ENCODE assay signal across 31 cellular contexts in the genomic region with DNA sequence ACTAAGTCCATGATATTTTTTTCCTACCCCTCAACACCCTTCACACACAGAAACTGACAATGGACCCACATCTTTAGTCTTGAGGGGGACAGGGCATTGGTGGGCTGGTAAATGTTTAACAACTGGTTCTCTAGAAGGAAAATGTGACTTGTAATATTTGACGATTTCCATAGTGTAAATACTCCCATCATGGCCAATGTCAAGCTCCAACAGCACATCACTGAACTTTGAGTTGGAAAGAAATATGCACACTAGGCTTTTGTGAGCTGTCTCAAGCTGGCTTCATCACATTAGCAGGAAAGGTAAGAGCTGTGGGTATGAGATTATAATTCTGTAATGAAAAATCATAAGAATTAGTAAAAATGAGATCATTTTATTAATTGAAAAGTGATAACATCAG.
A peak's percentile ranks its signal among the peaks of the same experiment; 100 is the strongest.
DNase-seq lines count a peak whose midpoint lies in the region; ATAC-seq, FAIRE-seq and TF ChIP-seq lines count a peak whose summit lies in the region.
"Had no signal": no experiment of that assay in that cellular context is flagged by ENCODE, and none has a peak within 500 bp of the region (broad histone marks: within the 10 kb centered on the region; RNA-seq: fewer than 3 reads in every experiment).

No MANE protein-coding gene starts in this region.

- DNase-seq in HepG2 (ENCODE audit: low spot score) (peak; percentile 63), HUDEP-2 (lab: John Stamatoyannopoulos, UW; ENCODE audit: unreplicated experiment in 76 of 76) (no peak)
- DNase-seq: 8988T; ACHN; AML-193; BE2C; C1 segment of cervical spinal cord; Caco-2; Calu3; CD4-positive, alpha-beta memory T cell; CD4-positive, alpha-beta T cell; CD4-positive, CD25-positive, alpha-beta regulatory T cell; CD8-positive, alpha-beta memory T cell; CD8-positive, alpha-beta T cell; COR-L47; DMS 273 treated with DMSO at 0.1 percent for 48 hours; DMS153; DMS53; DMS79; DMS79 treated with DMSO at 0.1 percent for 48 hours; DND-41; EL had no signal

- H4K20me1 ChIP-seq in HepG2 (ENCODE audit: insufficient read depth, low read length): no peaks in the 10 kb centered on the region
- H4K20me1 ChIP-seq: BLaER1; BLaER1 treated with 17β-estradiol and CSF1 and Interleukin-3, amounts not matched to agents 10 nM and 100 nM had no signal

- BruUV-seq in HepG2 (replicated peaks; lab: Mats Ljungman, UMichigan): no TSS peak

- CTCF ChIA-PET in HepG2 (lab: Yijun Ruan, JAX; ENCODE audit: low intra/inter-chr PET ratio, low total read pairs): no interaction called here

- H3K36me3 ChIP-seq in HepG2 (replicated peaks in 1 of 2; ENCODE audit: control insufficient read depth in 1 of 2, insufficient read depth in 2 of 2, low read length in 2 of 2) (no peaks in the 10 kb centered on the region), liver (ENCODE audit: control insufficient read depth in 4 of 4, insufficient read depth in 3 of 4, low read depth in 1 of 4, low read length in 3 of 4) (no peaks in the 10 kb centered on the region)
- H3K36me3 ChIP-seq: BE2C; BLaER1; BLaER1 treated with 17β-estradiol and CSF1 and Interleukin-3, amounts not matched to agents 10 nM and 100 nM had no signal

- TF ChIP-seq RAD21 in HepG2 (CRISPR knock-in tag; IDR thresholded peaks at IDR 0.05): no peak
- TF ChIP-seq RAD21 in liver (IDR thresholded peaks at IDR 0.05): no peak

- H3K4me3 ChIP-seq in HepG2 (replicated peaks in 1 of 3; ENCODE audit: insufficient read depth in 1 of 3, low read depth in 2 of 3, low read length in 3 of 3): no peak overlapping the region
- no peak overlapping the region for H3K4me3 ChIP-seq in liver (ENCODE audit: low read depth in 1 of 3, low read length in 3 of 3)
- H3K4me3 ChIP-seq: A549; BLaER1; BLaER1 treated with 17β-estradiol and CSF1 and Interleukin-3, amounts not matched to agents 10 nM and 100 nM had no signal

- H3K27me3 ChIP-seq in HepG2 (ENCODE audit: control insufficient read depth in 1 of 2, insufficient read depth in 2 of 2, low read length in 2 of 2): no peaks in the 10 kb centered on the region
- no peaks in the 10 kb centered on the region for H3K27me3 ChIP-seq in liver (ENCODE audit: control insufficient read depth in 4 of 4, insufficient read depth in 4 of 4, low read length in 3 of 4)
- H3K27me3 ChIP-seq: BE2C; BLaER1; BLaER1 treated with 17β-estradiol and CSF1 and Interleukin-3, amounts not matched to agents 10 nM and 100 nM had no signal

- POLR2A ChIA-PET in HepG2 (lab: Yijun Ruan, JAX): no interaction called here

- peak overlapping the region; percentile 19 for H3K4me2 ChIP-seq in HepG2 (ENCODE audit: low read depth, low read length)
- H3K4me2 ChIP-seq: A549; BLaER1; BLaER1 treated with 17β-estradiol and CSF1 and Interleukin-3, amounts not matched to agents 10 nM and 100 nM had no signal

- intact Hi-C loops in HepG2 (cut with micrococcal nuclease; ENCODE audit: unreplicated experiment): no loop called here

- H2AFZ ChIP-seq in HepG2 (ENCODE audit: low read length): no peak overlapping the region

- no peaks in the 10 kb centered on the region for H3K9me3 ChIP-seq in HepG2 (ENCODE audit: low read length)
- no peaks in the 10 kb centered on the region for H3K9me3 ChIP-seq in liver (ENCODE audit: control insufficient read depth in 4 of 4, low read length in 3 of 4)
- H3K9me3 ChIP-seq: A549; BE2C; BLaER1; BLaER1 treated with 17β-estradiol and CSF1 and Interleukin-3, amounts not matched to agents 10 nM and 100 nM; Caco-2 had no signal

- no peak for TF ChIP-seq POLR2A in HepG2 (IDR thresholded peaks at IDR 0.05; ENCODE audit: insufficient read depth in 1 of 2, low read depth in 2 of 2, low read length in 2 of 2)

- 7% methylated on average over 1 of the region's 1 CpG for WGBS in HepG2 (ENCODE audit: low lambda C conversion rate)
- WGBS in liver: 32% methylated on average over 1 of the region's 1 CpG

- no peaks in the 10 kb centered on the region for H3K79me2 ChIP-seq in HepG2 (ENCODE audit: insufficient read depth, low read length)

- H3K9ac ChIP-seq in HepG2 (ENCODE audit: insufficient read depth, low read depth, low read length) (no peak overlapping the region), liver (ENCODE audit: low read depth in 1 of 2, low read length in 2 of 2) (no peak overlapping the region)
- H3K9ac ChIP-seq: BLaER1; BLaER1 treated with 17β-estradiol and CSF1 and Interleukin-3, amounts not matched to agents 10 nM and 100 nM had no signal

- ATAC-seq in HepG2 (peak; percentile 87), HG03342 (IDR thresholded peaks at IDR 0.05; ENCODE audit: unreplicated experiment) (no peak)
- ATAC-seq: A549; CD8-positive, alpha-beta T cell had no signal

- no peak overlapping the region for H3K27ac ChIP-seq in HepG2 (ENCODE audit: extremely low read length, insufficient read depth, low read length)
- no peak overlapping the region for H3K27ac ChIP-seq in liver (ENCODE audit: low read depth in 1 of 2, low read length in 2 of 2)
- H3K27ac ChIP-seq: 22Rv1; A549; BLaER1; BLaER1 treated with 17β-estradiol and CSF1 and Interleukin-3, amounts not matched to agents 10 nM and 100 nM; C4-2B had no signal

- in situ Hi-C loops in HepG2 (cut with HindIII; ENCODE audit: extremely low pct_ligation_motif_present, low pct_unique_long_range_greater_than_20kb): no loop called here

- no peak for TF ChIP-seq CTCF in HepG2 (CRISPR knock-in tag; IDR thresholded peaks at IDR 0.05)
- no peak for TF ChIP-seq CTCF in liver (IDR thresholded peaks at IDR 0.05; ENCODE audit: low read depth, low read length, missing input control)

- FAIRE-seq in HepG2 (lab: Jason Lieb, UNC): peak; percentile 85
- FAIRE-seq: A204.1, A549, D721Med had no signal

- TF ChIP-seq EP300 in HepG2 (IDR thresholded peaks at IDR 0.05; ENCODE audit: low read depth in 2 of 2, low read length in 2 of 2) (peak in 1 of 2 experiments; percentile 47; a peak in 1 of 4 replicates), HepG2 (CRISPR knock-in tag; IDR thresholded peaks at IDR 0.05; ENCODE audit: borderline replicate concordance) (no peak)

- H3K4me1 ChIP-seq in HepG2 (ENCODE audit: insufficient read depth, low read length) (peaks cover 50% of the 10 kb centered on the region), liver (ENCODE audit: control insufficient read depth in 4 of 4, insufficient read depth in 4 of 4, low read length in 3 of 4) (peaks cover 6 to 33% (median 26%) of the 10 kb centered on the region in 4 donors)
- H3K4me1 ChIP-seq: A549, BE2C, Caco-2 had no signal

TF ChIP-seq in HepG2, 621 proteins besides CTCF, POLR2A, EP300 and RAD21 (continues in another document):
- TF ChIP-seq, protein P1, sequence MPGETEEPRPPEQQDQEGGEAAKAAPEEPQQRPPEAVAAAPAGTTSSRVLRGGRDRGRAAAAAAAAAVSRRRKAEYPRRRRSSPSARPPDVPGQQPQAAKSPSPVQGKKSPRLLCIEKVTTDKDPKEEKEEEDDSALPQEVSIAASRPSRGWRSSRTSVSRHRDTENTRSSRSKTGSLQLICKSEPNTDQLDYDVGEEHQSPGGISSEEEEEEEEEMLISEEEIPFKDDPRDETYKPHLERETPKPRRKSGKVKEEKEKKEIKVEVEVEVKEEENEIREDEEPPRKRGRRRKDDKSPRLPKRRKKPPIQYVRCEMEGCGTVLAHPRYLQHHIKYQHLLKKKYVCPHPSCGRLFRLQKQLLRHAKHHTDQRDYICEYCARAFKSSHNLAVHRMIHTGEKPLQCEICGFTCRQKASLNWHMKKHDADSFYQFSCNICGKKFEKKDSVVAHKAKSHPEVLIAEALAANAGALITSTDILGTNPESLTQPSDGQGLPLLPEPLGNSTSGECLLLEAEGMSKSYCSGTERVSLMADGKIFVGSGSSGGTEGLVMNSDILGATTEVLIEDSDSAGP (CRISPR knock-in tag; IDR thresholded peaks at IDR 0.05; ENCODE audit: borderline replicate concordance): no peak
- TF ChIP-seq ZNF891 (CRISPR knock-in tag; IDR thresholded peaks at IDR 0.05) (no peak), NFIC (IDR thresholded peaks at IDR 0.05; ENCODE audit: low read length) (no peak), RAD51 (IDR thresholded peaks at IDR 0.05; ENCODE audit: borderline replicate concordance) (no peak), DR1 (CRISPR knock-in tag; IDR thresholded peaks at IDR 0.05) (no peak), KMT2B (CRISPR knock-in tag; IDR thresholded peaks at IDR 0.05) (no peak), ZNF543 (CRISPR knock-in tag; IDR thresholded peaks at IDR 0.05) (no peak), CCAR2 (optimal IDR thresholded peaks at IDR 0.05; ENCODE audit: low read depth, low read length) (no peak), MIER2 (CRISPR knock-in tag; IDR thresholded peaks at IDR 0.05) (no peak), ZMYM2 (CRISPR knock-in tag; IDR thresholded peaks at IDR 0.05) (no peak), CREB1 (IDR thresholded peaks at IDR 0.05) (no peak), CREB1 (CRISPR knock-in tag; IDR thresholded peaks at IDR 0.05) (peak; percentile 50; the same call in 1 of the 2 replicates)

TF ChIP-seq in liver, 16 proteins besides CTCF, POLR2A, EP300 and RAD21 (continues in another document):
- TF ChIP-seq TAF1 (conservative IDR thresholded peaks at IDR 0.05) (no peak), RXRA (IDR thresholded peaks at IDR 0.05) (peak in 1 of 2 donors; percentile 6), JUND (IDR thresholded peaks at IDR 0.05) (no peak), FOXA2 (IDR thresholded peaks at IDR 0.05) (peak; percentile 23), HNF4A (conservative IDR thresholded peaks at IDR 0.05) (peak; percentile 33 to 43), HNF4G (IDR thresholded peaks at IDR 0.05) (no peak), YY1 (IDR thresholded peaks at IDR 0.05) (peak; percentile 25), SP1 (IDR thresholded peaks at IDR 0.05) (peak; percentile 27)
- TF ChIP-seq, protein P2, sequence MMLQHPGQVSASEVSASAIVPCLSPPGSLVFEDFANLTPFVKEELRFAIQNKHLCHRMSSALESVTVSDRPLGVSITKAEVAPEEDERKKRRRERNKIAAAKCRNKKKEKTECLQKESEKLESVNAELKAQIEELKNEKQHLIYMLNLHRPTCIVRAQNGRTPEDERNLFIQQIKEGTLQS (IDR thresholded peaks at IDR 0.05): no peak
- TF ChIP-seq, protein P3, sequence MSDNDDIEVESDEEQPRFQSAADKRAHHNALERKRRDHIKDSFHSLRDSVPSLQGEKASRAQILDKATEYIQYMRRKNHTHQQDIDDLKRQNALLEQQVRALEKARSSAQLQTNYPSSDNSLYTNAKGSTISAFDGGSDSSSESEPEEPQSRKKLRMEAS (IDR thresholded peaks at IDR 0.05): no peak
